In the genomic region with DNA sequence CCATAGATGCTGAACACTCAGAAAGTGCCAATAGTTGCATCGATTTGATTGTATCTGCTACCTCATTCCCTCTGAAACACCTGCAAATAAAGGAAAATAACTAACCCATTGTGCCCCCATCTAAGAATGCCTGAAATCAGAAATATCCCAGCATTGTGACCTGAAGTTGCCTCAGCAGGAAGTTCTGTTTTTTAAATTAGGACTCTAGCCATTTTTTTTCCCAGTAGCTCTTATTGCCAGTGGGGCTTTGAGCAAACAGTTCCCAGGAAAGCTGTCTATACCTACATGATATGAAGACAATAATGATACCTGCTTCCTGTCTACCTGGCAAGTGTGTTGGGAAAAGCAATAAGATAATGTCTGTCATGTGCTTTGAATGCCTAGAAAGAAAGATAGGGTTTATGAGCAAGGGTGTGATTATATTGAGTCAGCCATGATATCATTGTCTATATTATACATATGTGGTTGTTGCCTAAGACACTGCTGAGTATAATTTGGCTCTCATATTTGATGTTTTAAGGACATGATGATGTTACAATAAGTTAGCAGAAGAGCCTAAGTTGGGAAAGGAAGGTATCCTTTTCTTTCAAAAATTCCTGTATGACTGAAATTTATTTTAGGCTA, we compare ENCODE assay signal across 20 cellular contexts.
DNase-seq lines count a peak whose midpoint lies in the region; ATAC-seq and TF ChIP-seq lines count a peak whose summit lies in the region.
"Had no signal": no experiment of that assay in that cellular context is flagged by ENCODE, and none has a peak within 500 bp of the region (broad histone marks: within the 10 kb centered on the region; RNA-seq: fewer than 3 reads in every experiment).

No MANE protein-coding gene starts in this region.

- peaks cover 2 to 6% of the 10 kb centered on the region in 2 donors for H3K4me1 Mint-ChIP-seq in stimulated activated naive B cell treated with anti-CD40 and anti-IgM and Interleukin-4, amounts not matched to agents 10 μg/mL and 1 μg/mL and 100 μg/mL, for 72 hours
- no peaks in the 10 kb centered on the region for H3K4me1 Mint-ChIP-seq in activated naive CD8-positive, alpha-beta T cell treated with anti-CD3 and anti-CD28 coated beads for 36 hours

- H3K27ac ChIP-seq in left ventricle myocardium inferior (replicated peaks) (peak overlapping the region; percentile 47), right atrium auricular region (no peak overlapping the region)
- H3K27ac ChIP-seq: 22Rv1, SJCRH30 had no signal

- no peak overlapping the region for H3K9ac ChIP-seq in adipocyte (ENCODE audit: low read length)

- no peak for DNase-seq in left ventricle myocardium inferior
- no peak for DNase-seq in right atrium auricular region (ENCODE audit: low spot score)
- peak; percentile 12 for DNase-seq in adipocyte (ENCODE audit: low read depth)
- DNase-seq in fibroblast of peridontal ligament (ENCODE audit: extremely low read depth), result peak; percentile 58
- no peak for DNase-seq in stimulated activated naive B cell treated with anti-CD40 and anti-IgM and Interleukin-4, amounts not matched to agents 10 μg/mL and 1 μg/mL and 100 μg/mL, for 72 hours
- no peak for DNase-seq in activated naive CD8-positive, alpha-beta T cell treated with anti-CD3 and anti-CD28 coated beads for 36 hours
- DNase-seq in cerebellum (ENCODE audit: low spot score), result no peak
- DNase-seq: AML-193; C1 segment of cervical spinal cord; CD8-positive, alpha-beta T cell; GF-D8; KG1; NCI-H1092 treated with DMSO at 0.1 percent for 48 hours; NCI-H1436 treated with DMSO at 0.1 percent for 48 hours; NCI-H1930; NCI-H748 treated with DMSO at 0.1 percent for 48 hours; NK-92 treated with Interleukin-12 subunit alpha and Interleukin-12 subunit beta, amount 100 ng/mL, for 24 hours; SJCRH30 had no signal

- intact Hi-C loops in left ventricle myocardium inferior (cut with micrococcal nuclease), result loop anchor here (10.0 kb wide), 1 partner anchor 183 kb away; no protein-coding TSS in a partner anchor

- no peak overlapping the region for H3K4me3 ChIP-seq in left ventricle myocardium inferior
- H3K4me3 ChIP-seq in right atrium auricular region, result no peak overlapping the region
- H3K4me3 ChIP-seq in adipocyte (ENCODE audit: low read length), result no peak overlapping the region
- H3K4me3 ChIP-seq: SJCRH30 had no signal

- H3K27ac Mint-ChIP-seq in stimulated activated naive B cell treated with anti-CD40 and anti-IgM and Interleukin-4, amounts not matched to agents 10 μg/mL and 1 μg/mL and 100 μg/mL, for 72 hours, result no peak overlapping the region
- no peak overlapping the region for H3K27ac Mint-ChIP-seq in activated naive CD8-positive, alpha-beta T cell treated with anti-CD3 and anti-CD28 coated beads for 36 hours
- H3K27ac Mint-ChIP-seq: CD8-positive, alpha-beta T cell had no signal

- peaks cover 21% of the 10 kb centered on the region for H3K4me1 ChIP-seq in left ventricle myocardium inferior
- no peaks in the 10 kb centered on the region for H3K4me1 ChIP-seq in right atrium auricular region
- peaks cover 7% of the 10 kb centered on the region for H3K4me1 ChIP-seq in adipocyte (ENCODE audit: control insufficient read depth, insufficient read depth, low read length)
- H3K4me1 ChIP-seq: SJCRH30 had no signal

- H3K36me3 ChIP-seq in left ventricle myocardium inferior (no peaks in the 10 kb centered on the region), right atrium auricular region (no peaks in the 10 kb centered on the region), adipocyte (ENCODE audit: control insufficient read depth, insufficient read depth, low read length, severe bottlenecking) (no peaks in the 10 kb centered on the region)
- H3K36me3 ChIP-seq: SJCRH30 had no signal

- H3K9me3 Mint-ChIP-seq in stimulated activated naive B cell treated with anti-CD40 and anti-IgM and Interleukin-4, amounts not matched to agents 10 μg/mL and 1 μg/mL and 100 μg/mL, for 72 hours, result no peaks in the 10 kb centered on the region
- H3K9me3 Mint-ChIP-seq in activated naive CD8-positive, alpha-beta T cell treated with anti-CD3 and anti-CD28 coated beads for 36 hours, result no peaks in the 10 kb centered on the region
- H3K9me3 Mint-ChIP-seq: CD8-positive, alpha-beta T cell had no signal

- no peaks in the 10 kb centered on the region for H3K9me3 ChIP-seq in left ventricle myocardium inferior (replicated peaks)
- H3K9me3 ChIP-seq in right atrium auricular region, result no peaks in the 10 kb centered on the region
- no peaks in the 10 kb centered on the region for H3K9me3 ChIP-seq in adipocyte (ENCODE audit: control insufficient read depth, low read length)
- H3K9me3 ChIP-seq: SJCRH30 had no signal

- H3K27me3 ChIP-seq in left ventricle myocardium inferior (ENCODE audit: low read depth) (no peaks in the 10 kb centered on the region), right atrium auricular region (no peaks in the 10 kb centered on the region), adipocyte (replicated peaks; ENCODE audit: control insufficient read depth, insufficient read depth, low read length) (no peaks in the 10 kb centered on the region)
- H3K27me3 ChIP-seq: SJCRH30 had no signal

- TF ChIP-seq CTCF in left ventricle myocardium inferior (IDR thresholded peaks at IDR 0.05; ENCODE audit: borderline replicate concordance), result no peak
- TF ChIP-seq CTCF in right atrium auricular region (IDR thresholded peaks at IDR 0.05), result no peak

- no peak for ATAC-seq in GM18511 (IDR thresholded peaks at IDR 0.05; ENCODE audit: unreplicated experiment)
- no peak for ATAC-seq in stimulated activated naive B cell treated with anti-CD40 and anti-IgM and Interleukin-4, amounts not matched to agents 10 μg/mL and 1 μg/mL and 100 μg/mL, for 72 hours (replicated peaks)
- ATAC-seq: CD8-positive, alpha-beta T cell had no signal

- H3K27me3 Mint-ChIP-seq in stimulated activated naive B cell treated with anti-CD40 and anti-IgM and Interleukin-4, amounts not matched to agents 10 μg/mL and 1 μg/mL and 100 μg/mL, for 72 hours, result peaks cover 9 to 19% of the 10 kb centered on the region in 2 donors
- H3K27me3 Mint-ChIP-seq in activated naive CD8-positive, alpha-beta T cell treated with anti-CD3 and anti-CD28 coated beads for 36 hours, result peaks cover 9% of the 10 kb centered on the region

- no peak overlapping the region for H3K4me3 Mint-ChIP-seq in stimulated activated naive B cell treated with anti-CD40 and anti-IgM and Interleukin-4, amounts not matched to agents 10 μg/mL and 1 μg/mL and 100 μg/mL, for 72 hours
- H3K4me3 Mint-ChIP-seq in activated naive CD8-positive, alpha-beta T cell treated with anti-CD3 and anti-CD28 coated beads for 36 hours, result no peak overlapping the region
- H3K4me3 Mint-ChIP-seq: CD8-positive, alpha-beta T cell had no signal

- no peaks in the 10 kb centered on the region for H3K36me3 Mint-ChIP-seq in stimulated activated naive B cell treated with anti-CD40 and anti-IgM and Interleukin-4, amounts not matched to agents 10 μg/mL and 1 μg/mL and 100 μg/mL, for 72 hours
- H3K36me3 Mint-ChIP-seq in activated naive CD8-positive, alpha-beta T cell treated with anti-CD3 and anti-CD28 coated beads for 36 hours, result no peaks in the 10 kb centered on the region
- H3K36me3 Mint-ChIP-seq: CD8-positive, alpha-beta T cell had no signal

Comparison
In these comparisons a context has a peak if more than half of its experiments do, and no peak if none do; other contexts are left out.
1. DNase-seq: peak in adipocyte (single experiment) and fibroblast of peridontal ligament (single experiment); none in left ventricle myocardium inferior (single experiment), right atrium auricular region (single experiment), stimulated activated naive B cell treated with anti-CD40 and anti-IgM and Interleukin-4, amounts not matched to agents 10 μg/mL and 1 μg/mL and 100 μg/mL, for 72 hours (single experiment), activated naive CD8-positive, alpha-beta T cell treated with anti-CD3 and anti-CD28 coated beads for 36 hours (single experiment) and cerebellum (single experiment).